ENCODE assay signal across 1 cellular context in the genomic region with DNA sequence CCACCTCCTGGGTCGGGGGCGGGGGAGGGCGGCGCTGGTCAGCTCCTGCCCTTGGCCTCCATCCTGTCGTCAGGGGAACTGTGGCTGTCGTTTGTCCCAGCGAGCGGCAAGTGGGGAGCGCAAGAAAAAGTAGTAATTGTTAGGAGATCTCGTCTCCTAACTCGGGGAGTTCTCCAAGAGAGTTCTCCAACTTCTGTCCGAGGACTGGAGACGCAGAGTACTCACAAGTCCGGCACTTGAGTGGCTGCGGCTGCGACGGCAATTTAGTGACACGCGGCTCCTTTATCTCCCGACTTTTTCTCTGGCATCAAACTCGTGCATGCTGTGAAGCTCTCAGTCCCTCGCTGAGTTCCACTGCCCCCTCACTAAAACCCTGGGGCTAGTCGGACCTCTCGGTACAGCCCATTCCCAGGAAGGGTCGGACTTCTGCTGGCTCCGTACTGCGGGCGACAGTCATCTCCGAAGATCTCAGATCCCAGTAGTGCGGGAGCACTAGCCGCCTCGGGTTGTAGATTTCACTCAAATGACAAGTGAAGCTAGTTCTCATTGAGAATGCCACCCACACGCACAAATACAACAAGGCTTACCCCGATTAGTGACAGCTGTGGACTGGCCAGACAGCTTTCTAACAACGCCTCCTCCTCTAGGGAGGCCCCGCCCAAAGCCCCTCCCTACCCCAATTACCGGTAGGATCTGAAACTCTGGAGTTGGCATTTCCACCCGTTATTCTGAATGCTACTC.
TF ChIP-seq lines count a peak whose summit lies in the region.

A gene (minus strand): TSS at position 611 of the 741 bp plus-strand sequence. CDS start 743 bp downstream, outside the sequence.

TF ChIP-seq in WTC11, 78 proteins besides CTCF, POLR2A, EP300 and RAD21 (continued from another document):
- TF ChIP-seq, protein P1, sequence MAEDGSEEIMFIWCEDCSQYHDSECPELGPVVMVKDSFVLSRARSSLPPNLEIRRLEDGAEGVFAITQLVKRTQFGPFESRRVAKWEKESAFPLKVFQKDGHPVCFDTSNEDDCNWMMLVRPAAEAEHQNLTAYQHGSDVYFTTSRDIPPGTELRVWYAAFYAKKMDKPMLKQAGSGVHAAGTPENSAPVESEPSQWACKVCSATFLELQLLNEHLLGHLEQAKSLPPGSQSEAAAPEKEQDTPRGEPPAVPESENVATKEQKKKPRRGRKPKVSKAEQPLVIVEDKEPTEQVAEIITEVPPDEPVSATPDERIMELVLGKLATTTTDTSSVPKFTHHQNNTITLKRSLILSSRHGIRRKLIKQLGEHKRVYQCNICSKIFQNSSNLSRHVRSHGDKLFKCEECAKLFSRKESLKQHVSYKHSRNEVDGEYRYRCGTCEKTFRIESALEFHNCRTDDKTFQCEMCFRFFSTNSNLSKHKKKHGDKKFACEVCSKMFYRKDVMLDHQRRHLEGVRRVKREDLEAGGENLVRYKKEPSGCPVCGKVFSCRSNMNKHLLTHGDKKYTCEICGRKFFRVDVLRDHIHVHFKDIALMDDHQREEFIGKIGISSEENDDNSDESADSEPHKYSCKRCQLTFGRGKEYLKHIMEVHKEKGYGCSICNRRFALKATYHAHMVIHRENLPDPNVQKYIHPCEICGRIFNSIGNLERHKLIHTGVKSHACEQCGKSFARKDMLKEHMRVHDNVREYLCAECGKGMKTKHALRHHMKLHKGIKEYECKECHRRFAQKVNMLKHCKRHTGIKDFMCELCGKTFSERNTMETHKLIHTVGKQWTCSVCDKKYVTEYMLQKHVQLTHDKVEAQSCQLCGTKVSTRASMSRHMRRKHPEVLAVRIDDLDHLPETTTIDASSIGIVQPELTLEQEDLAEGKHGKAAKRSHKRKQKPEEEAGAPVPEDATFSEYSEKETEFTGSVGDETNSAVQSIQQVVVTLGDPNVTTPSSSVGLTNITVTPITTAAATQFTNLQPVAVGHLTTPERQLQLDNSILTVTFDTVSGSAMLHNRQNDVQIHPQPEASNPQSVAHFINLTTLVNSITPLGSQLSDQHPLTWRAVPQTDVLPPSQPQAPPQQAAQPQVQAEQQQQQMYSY (CRISPR knock-in tag; IDR thresholded peaks at IDR 0.05), result no peak
- TF ChIP-seq, protein P2, sequence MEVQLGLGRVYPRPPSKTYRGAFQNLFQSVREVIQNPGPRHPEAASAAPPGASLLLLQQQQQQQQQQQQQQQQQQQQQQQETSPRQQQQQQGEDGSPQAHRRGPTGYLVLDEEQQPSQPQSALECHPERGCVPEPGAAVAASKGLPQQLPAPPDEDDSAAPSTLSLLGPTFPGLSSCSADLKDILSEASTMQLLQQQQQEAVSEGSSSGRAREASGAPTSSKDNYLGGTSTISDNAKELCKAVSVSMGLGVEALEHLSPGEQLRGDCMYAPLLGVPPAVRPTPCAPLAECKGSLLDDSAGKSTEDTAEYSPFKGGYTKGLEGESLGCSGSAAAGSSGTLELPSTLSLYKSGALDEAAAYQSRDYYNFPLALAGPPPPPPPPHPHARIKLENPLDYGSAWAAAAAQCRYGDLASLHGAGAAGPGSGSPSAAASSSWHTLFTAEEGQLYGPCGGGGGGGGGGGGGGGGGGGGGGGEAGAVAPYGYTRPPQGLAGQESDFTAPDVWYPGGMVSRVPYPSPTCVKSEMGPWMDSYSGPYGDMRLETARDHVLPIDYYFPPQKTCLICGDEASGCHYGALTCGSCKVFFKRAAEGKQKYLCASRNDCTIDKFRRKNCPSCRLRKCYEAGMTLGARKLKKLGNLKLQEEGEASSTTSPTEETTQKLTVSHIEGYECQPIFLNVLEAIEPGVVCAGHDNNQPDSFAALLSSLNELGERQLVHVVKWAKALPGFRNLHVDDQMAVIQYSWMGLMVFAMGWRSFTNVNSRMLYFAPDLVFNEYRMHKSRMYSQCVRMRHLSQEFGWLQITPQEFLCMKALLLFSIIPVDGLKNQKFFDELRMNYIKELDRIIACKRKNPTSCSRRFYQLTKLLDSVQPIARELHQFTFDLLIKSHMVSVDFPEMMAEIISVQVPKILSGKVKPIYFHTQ (CRISPR knock-in tag; IDR thresholded peaks at IDR 0.05), result no peak
- TF ChIP-seq SP1 (CRISPR knock-in tag; conservative IDR thresholded peaks at IDR 0.05), result no peak
